ENCODE assay signal across 14 cellular contexts in the genomic region with DNA sequence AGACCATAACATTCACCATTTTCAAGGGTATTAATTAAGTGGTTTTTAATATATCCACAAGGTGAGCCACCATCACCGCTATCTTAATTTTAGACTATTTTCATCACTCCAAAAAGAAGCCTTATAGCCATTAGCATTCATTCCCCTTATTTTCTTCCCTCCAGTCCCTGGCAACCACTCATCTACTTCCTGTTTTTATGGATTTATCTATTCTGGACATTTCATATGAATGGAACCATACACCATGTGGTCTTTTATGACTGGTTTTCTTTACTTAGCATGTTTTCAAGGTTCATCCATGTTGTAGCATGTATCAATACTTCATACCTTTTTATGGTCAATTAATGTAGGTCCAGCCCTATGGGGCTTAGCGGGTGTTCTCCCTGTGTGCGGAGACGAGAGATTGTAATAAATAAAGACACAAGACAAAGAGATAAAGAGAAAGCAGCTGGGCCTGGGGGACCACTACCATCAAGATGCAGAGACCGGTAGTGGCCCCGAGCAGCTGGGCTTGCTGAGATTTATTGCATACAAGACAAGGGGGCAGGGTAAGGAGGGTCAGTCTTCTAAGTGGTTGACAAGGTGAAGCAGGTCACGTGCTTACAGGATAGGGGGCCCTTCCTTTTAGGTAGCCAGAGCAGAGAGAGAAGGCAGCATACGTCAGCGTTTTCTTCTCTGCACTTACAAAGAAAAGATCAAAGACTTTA. TPM values are rescaled to one million over a fixed set of nuclear protein-coding genes. Genes with fewer than 3 reads are reported as not detected.
DNase-seq lines count a peak whose midpoint lies in the region; ATAC-seq and TF ChIP-seq lines count a peak whose summit lies in the region.
"Had no signal": no experiment of that assay in that cellular context is flagged by ENCODE, and none has a peak within 500 bp of the region (broad histone marks: within the 10 kb centered on the region; RNA-seq: fewer than 3 reads in every experiment).

No MANE protein-coding gene starts in this region.

- H3K9me3 ChIP-seq in adrenal gland (replicated peaks in 1 of 3) (no peaks in the 10 kb centered on the region), muscle layer of duodenum (ENCODE audit: control insufficient read depth in 1 of 2, low read length in 2 of 2) (no peaks in the 10 kb centered on the region), thoracic aorta (no peaks in the 10 kb centered on the region)

- H3K27me3 Mint-ChIP-seq in activated T-cell treated with anti-CD3 and anti-CD28 coated beads, Interleukin-2, amount 50 U/mL, for 72 hours (ENCODE audit: low read depth): no peaks in the 10 kb centered on the region

- H3K27me3 ChIP-seq in adrenal gland (no peaks in the 10 kb centered on the region), muscle layer of duodenum (ENCODE audit: low read depth, low read length) (no peaks in the 10 kb centered on the region), thoracic aorta (replicated peaks; ENCODE audit: insufficient read depth) (no peaks in the 10 kb centered on the region)

- H3K27ac Mint-ChIP-seq in activated T-cell treated with anti-CD3 and anti-CD28 coated beads, Interleukin-2, amount 50 U/mL, for 72 hours: peak overlapping the region; percentile 14

- peak overlapping the region; percentile 56 to 58 for H3K4me3 Mint-ChIP-seq in activated T-cell treated with anti-CD3 and anti-CD28 coated beads, Interleukin-2, amount 50 U/mL, for 72 hours

- intact Hi-C loops in adrenal gland (cut with DNase I): no loop called here

- H3K9me3 Mint-ChIP-seq in activated T-cell treated with anti-CD3 and anti-CD28 coated beads, Interleukin-2, amount 50 U/mL, for 72 hours: peaks cover 0 to 1% of the 10 kb centered on the region in 2 donors

- ATAC-seq in activated T-cell treated with anti-CD3 and anti-CD28 coated beads, Interleukin-2, amount 50 U/mL, for 72 hours (replicated peaks in 1 of 2): no peak
- ATAC-seq in thoracic aorta (ENCODE audit: insufficient number of reproducible peaks, low FRiP score, low read depth): no peak
- ATAC-seq in GM19455 (IDR thresholded peaks at IDR 0.05; ENCODE audit: unreplicated experiment): no peak

- H3K27ac ChIP-seq in adrenal gland: peak overlapping the region; percentile 11 to 79 (median 56)
- H3K27ac ChIP-seq in muscle layer of duodenum (ENCODE audit: low read length): peak overlapping the region; percentile 45
- peak overlapping the region; percentile 18 to 58 for H3K27ac ChIP-seq in thoracic aorta

- peaks cover 23 to 56% of the 10 kb centered on the region in 2 donors for H3K4me1 ChIP-seq in adrenal gland (replicated peaks in 1 of 2)
- peaks cover 2 to 5% of the 10 kb centered on the region in 2 donors for H3K4me1 ChIP-seq in muscle layer of duodenum (ENCODE audit: control insufficient read depth in 1 of 2, insufficient read depth in 2 of 2, low read length in 2 of 2)
- peaks cover 43 to 68% of the 10 kb centered on the region in 2 donors for H3K4me1 ChIP-seq in thoracic aorta (ENCODE audit: control insufficient read depth in 1 of 2, low read depth in 2 of 2)

- H3K36me3 Mint-ChIP-seq in activated T-cell treated with anti-CD3 and anti-CD28 coated beads, Interleukin-2, amount 50 U/mL, for 72 hours (ENCODE audit: insufficient read depth in 2 of 2): peaks cover 2 to 6% of the 10 kb centered on the region in 2 donors

- peaks cover 38% of the 10 kb centered on the region for H3K4me1 Mint-ChIP-seq in activated T-cell treated with anti-CD3 and anti-CD28 coated beads, Interleukin-2, amount 50 U/mL, for 72 hours (ENCODE audit: low read depth)

- no peak for DNase-seq in activated T-cell treated with anti-CD3 and anti-CD28 coated beads, Interleukin-2, amount 50 U/mL, for 72 hours
- no peak for DNase-seq in activated T-cell treated with anti-CD3 and anti-CD28 coated beads, Interleukin-2, amount 50 U/mL, for 1 hour
- DNase-seq in adrenal gland: no peak
- DNase-seq in thoracic aorta (ENCODE audit: low spot score): no peak
- no peak for DNase-seq in stimulated activated CD4-positive, alpha-beta T cell treated with anti-CD3 and anti-CD28 coated beads, Interleukin-12 subunit alpha, Interleukin-12 subunit beta, amount 100 ng/mL, for 4 hours
- DNase-seq in GM19238 (ENCODE audit: insufficient read length, low spot score): no peak
- DNase-seq: activated CD4-positive, alpha-beta T cell treated with anti-CD3 and anti-CD28 coated beads for 1 hour; amygdala; DMS79; NCI-H446 treated with DMSO at 0.1 percent for 48 hours; occipital lobe; SHP77 had no signal

- no peak for TF ChIP-seq CTCF in adrenal gland (IDR thresholded peaks at IDR 0.05)
- no peak for TF ChIP-seq CTCF in thoracic aorta (IDR thresholded peaks at IDR 0.05)

- WGBS in adrenal gland, 4 donors: 40 to 47% (median 43%) methylated on average over 9 of the region's 9 CpGs

- no peak for TF ChIP-seq POLR2A in adrenal gland (IDR thresholded peaks at IDR 0.05)

- H3K4me3 ChIP-seq in adrenal gland (no peak overlapping the region), muscle layer of duodenum (ENCODE audit: low read depth in 1 of 2, low read length in 2 of 2) (no peak overlapping the region), thoracic aorta (no peak overlapping the region)

- H3K36me3 ChIP-seq in adrenal gland (replicated peaks in 1 of 2) (no peaks in the 10 kb centered on the region), muscle layer of duodenum (ENCODE audit: control insufficient read depth in 1 of 2, insufficient read depth in 2 of 2, low read length in 2 of 2) (peaks cover 0 to 4% of the 10 kb centered on the region in 2 donors), thoracic aorta (no peaks in the 10 kb centered on the region)

RNA-seq across cellular contexts. Expression of a gene that starts 14.6 kb away (rescaled TPM):
- 10 to 100 TPM; 19.6 to 20.1 TPM for total RNA-seq in activated T-cell treated with anti-CD3 and anti-CD28 coated beads, Interleukin-2, amount 50 U/mL, for 72 hours
- total RNA-seq in adrenal gland (100 to 1,000 TPM in 7 of 8 donors, 10 to 100 TPM in 1; 77.4 to 231 (median 120) TPM), thoracic aorta (100 to 1,000 TPM; 123 to 268 TPM)
- 10 to 100 TPM; 38.5 to 48.5 (median 46.7) TPM for polyA plus RNA-seq in adrenal gland

RNA-seq across cellular contexts. Expression of a gene that starts 43.9 kb away (rescaled TPM):
- total RNA-seq in activated T-cell treated with anti-CD3 and anti-CD28 coated beads, Interleukin-2, amount 50 U/mL, for 72 hours: 10 to 100 TPM in 1 of 2 donors, 1 to 10 TPM in 1; 7.5 to 10.4 TPM
- 10 to 100 TPM in 2 of 8 donors, 1 to 10 TPM in 5, under 1 TPM in 1; 0.91 to 12.2 (median 6.4) TPM for total RNA-seq in adrenal gland
- 1 to 10 TPM; 3.7 to 4.4 (median 4.1) TPM for polyA plus RNA-seq in adrenal gland
- total RNA-seq in thoracic aorta: 10 to 100 TPM in 1 of 2 donors, 1 to 10 TPM in 1; 1.6 to 18.3 TPM

RNA-seq across cellular contexts. Expression of a gene that starts 44.2 kb away (rescaled TPM):
- 1 to 10 TPM; 8.0 to 8.7 TPM for total RNA-seq in activated T-cell treated with anti-CD3 and anti-CD28 coated beads, Interleukin-2, amount 50 U/mL, for 72 hours
- total RNA-seq in adrenal gland (10 to 100 TPM in 3 of 8 donors, 1 to 10 TPM in 5; 4.8 to 13.2 (median 7.9) TPM), thoracic aorta (1 to 10 TPM; 5.1 to 8.8 TPM)
- polyA plus RNA-seq in adrenal gland: 10 to 100 TPM in 1 of 3 donors, 1 to 10 TPM in 2; 6.4 to 20.5 (median 7.6) TPM
